Comparison of ENCODE assay signal across 24 cellular contexts in genomic region chr19:54024660-54025059, GRCh38. TPM values are rescaled to one million over a fixed set of nuclear protein-coding genes. Genes with fewer than 3 reads are reported as not detected.
"Had no signal": no experiment of that assay in that cellular context is flagged by ENCODE, and none has a peak within 500 bp of the region (broad histone marks: within the 10 kb centered on the region; RNA-seq: fewer than 3 reads in every experiment).

No MANE protein-coding gene starts in this region.

- H3K36me3 Mint-ChIP-seq: activated naive CD4-positive, alpha-beta T cell treated with anti-CD3 and anti-CD28 coated beads, Interleukin-2, amount 50 U/mL, for 72 hours; immature natural killer cell; type B pancreatic cell had no signal

- H3K27ac ChIP-seq: breast epithelium, heart left ventricle, uterus had no signal

- H3K27ac Mint-ChIP-seq: activated naive CD4-positive, alpha-beta T cell treated with anti-CD3 and anti-CD28 coated beads, Interleukin-2, amount 50 U/mL, for 72 hours; activated T-cell treated with anti-CD3 and anti-CD28 coated beads, Interleukin-2, amount 50 U/mL, for 72 hours; dendritic cell treated with granulocyte-macrophage colony-stimulating factor and Interleukin-4, amounts not matched to agents 40 ng/mL and 50 ng/mL, for 4 days; endodermal cell; immature natural killer cell; nephron; T-helper 17 cell; type B pancreatic cell had no signal

- H3K36me3 ChIP-seq: breast epithelium, heart left ventricle, neutrophil, uterus had no signal

- H3K9me3 ChIP-seq: breast epithelium, heart left ventricle, mucosa of descending colon, neutrophil, uterus had no signal

- H3K27me3 Mint-ChIP-seq: dendritic cell treated with granulocyte-macrophage colony-stimulating factor and Interleukin-4, amounts not matched to agents 40 ng/mL and 50 ng/mL, for 4 days had no signal

- DNase-seq: central memory CD4-positive, alpha-beta T cell; immature natural killer cell; kidney; stimulated activated CD4-positive, alpha-beta T cell treated with anti-CD3 and anti-CD28 coated beads, Interleukin-4, amount 100 ng/mL, for 1 hour had no signal

- H3K27me3 ChIP-seq: breast epithelium, uterus had no signal

- H3K9me3 Mint-ChIP-seq: activated naive CD4-positive, alpha-beta T cell treated with anti-CD3 and anti-CD28 coated beads, Interleukin-2, amount 50 U/mL, for 72 hours; activated T-cell treated with anti-CD3 and anti-CD28 coated beads, Interleukin-2, amount 50 U/mL, for 72 hours; dendritic cell treated with granulocyte-macrophage colony-stimulating factor and Interleukin-4, amounts not matched to agents 40 ng/mL and 50 ng/mL, for 4 days; immature natural killer cell; nephron; type B pancreatic cell had no signal

- H3K4me3 ChIP-seq: breast epithelium, heart left ventricle, mucosa of descending colon, uterus had no signal

- H3K4me1 ChIP-seq: breast epithelium, uterus had no signal

- H3K4me3 Mint-ChIP-seq: activated T-cell treated with anti-CD3 and anti-CD28 coated beads, Interleukin-2, amount 50 U/mL, for 72 hours; dendritic cell treated with granulocyte-macrophage colony-stimulating factor and Interleukin-4, amounts not matched to agents 40 ng/mL and 50 ng/mL, for 4 days; endodermal cell; immature natural killer cell; nephron; T-helper 17 cell; type B pancreatic cell had no signal

- H3K4me1 Mint-ChIP-seq: nephron had no signal

RNA-seq across cellular contexts. Expression of gene CACNG6, which starts 33.2 kb away (rescaled TPM):
- total RNA-seq: activated naive CD4-positive, alpha-beta T cell treated with anti-CD3 and anti-CD28 coated beads, Interleukin-2, amount 50 U/mL, for 72 hours; activated T-cell treated with anti-CD3 and anti-CD28 coated beads, Interleukin-2, amount 50 U/mL, for 72 hours; breast epithelium; esophagus mucosa; heart left ventricle; kidney; left lobe of liver; mesenteric fat pad; mucosa of descending colon; osteocyte; posterior vena cava; T-helper 17 cell had no signal

RNA-seq across cellular contexts. Expression of gene VSTM1, which starts 39.0 kb away (rescaled TPM):
- total RNA-seq: activated naive CD4-positive, alpha-beta T cell treated with anti-CD3 and anti-CD28 coated beads, Interleukin-2, amount 50 U/mL, for 72 hours; activated T-cell treated with anti-CD3 and anti-CD28 coated beads, Interleukin-2, amount 50 U/mL, for 72 hours; breast epithelium; endodermal cell; esophagus mucosa; left lobe of liver; lung microvascular endothelial cell; mesenteric fat pad; mucosa of descending colon; myocyte; osteocyte; skeletal muscle tissue; uterus had no signal

RNA-seq across cellular contexts. Expression of gene TARM1, which starts 56.5 kb away (rescaled TPM):
- total RNA-seq: activated naive CD4-positive, alpha-beta T cell treated with anti-CD3 and anti-CD28 coated beads, Interleukin-2, amount 50 U/mL, for 72 hours; activated T-cell treated with anti-CD3 and anti-CD28 coated beads, Interleukin-2, amount 50 U/mL, for 72 hours; breast epithelium; endodermal cell; esophagus mucosa; heart left ventricle; kidney; left lobe of liver; lung microvascular endothelial cell; mesenteric fat pad; mucosa of descending colon; myocyte; osteocyte; posterior vena cava; skeletal muscle tissue; T-helper 17 cell; uterus had no signal
